ENCODE assay signal across 15 cellular contexts in the genomic region with DNA sequence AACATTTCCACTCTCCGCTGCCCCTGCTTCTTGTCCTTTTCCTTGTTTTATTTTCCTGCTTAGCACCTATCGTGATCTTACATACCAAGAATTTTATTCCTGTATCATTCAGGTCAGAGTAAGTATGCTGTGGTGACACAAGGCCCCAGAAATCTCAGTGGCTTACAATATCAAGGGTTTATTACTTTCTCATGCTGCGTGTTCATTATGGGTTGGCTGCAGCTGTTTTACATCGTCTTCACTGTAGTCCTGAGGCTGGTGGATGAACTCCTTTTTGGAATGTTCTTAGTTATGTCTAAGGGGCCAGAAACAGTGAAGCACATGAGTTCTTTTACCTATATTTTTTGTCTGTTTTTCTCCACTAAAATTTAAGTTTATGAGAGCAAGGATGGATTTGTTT. TPM values are rescaled to one million over a fixed set of nuclear protein-coding genes. Genes with fewer than 3 reads are reported as not detected.
DNase-seq lines count a peak whose midpoint lies in the region; ATAC-seq, FAIRE-seq and TF ChIP-seq lines count a peak whose summit lies in the region.
"Had no signal": no experiment of that assay in that cellular context is flagged by ENCODE, and none has a peak within 500 bp of the region (broad histone marks: within the 10 kb centered on the region; RNA-seq: fewer than 3 reads in every experiment).

No MANE protein-coding gene starts in this region.

- no peaks in the 10 kb centered on the region for H3K9me3 ChIP-seq in K562 (replicated peaks; ENCODE audit: control insufficient read depth, insufficient read depth, low read depth, low read length)
- no peaks in the 10 kb centered on the region for H3K9me3 ChIP-seq in esophagus squamous epithelium
- no peaks in the 10 kb centered on the region for H3K9me3 ChIP-seq in Peyer's patch
- H3K9me3 ChIP-seq in Caco-2 = no peaks in the 10 kb centered on the region
- H3K9me3 ChIP-seq: BE2C had no signal

- peak overlapping the region; percentile 20; the same call in 1 of the 2 replicates for H3K27ac Mint-ChIP-seq in HFFc6
- H3K27ac Mint-ChIP-seq in Caco-2 (ENCODE audit: unreplicated experiment) = no peak overlapping the region
- H3K27ac Mint-ChIP-seq: CD8-positive, alpha-beta memory T cell had no signal

- H3K27me3 Mint-ChIP-seq in HFFc6 (ENCODE audit: insufficient read depth) = no peaks in the 10 kb centered on the region; the same call in 1 of the 2 replicates
- no peaks in the 10 kb centered on the region for H3K27me3 Mint-ChIP-seq in Caco-2 (ENCODE audit: insufficient read depth, unreplicated experiment)

- H2AFZ ChIP-seq in K562 (ENCODE audit: low read depth, low read length) = no peak overlapping the region

- H3K79me2 ChIP-seq in K562 (ENCODE audit: control insufficient read depth, insufficient read depth, low read length) = no peaks in the 10 kb centered on the region

- TF ChIP-seq CTCF in HFFc6 (IDR thresholded peaks at IDR 0.05) (no peak), K562 (IDR thresholded peaks at IDR 0.05 in 2 of 3, conservative IDR thresholded peaks at IDR 0.05 in 1 of 3; ENCODE audit: insufficient read depth in 2 of 3, low read depth in 1 of 3, low read length in 3 of 3) (no peak), esophagus squamous epithelium (IDR thresholded peaks at IDR 0.05) (no peak), Peyer's patch (IDR thresholded peaks at IDR 0.05) (no peak), Caco-2 (IDR thresholded peaks at IDR 0.05; ENCODE audit: insufficient read depth in 1 of 2, low read depth in 1 of 2, low read length in 1 of 2, severe bottlenecking in 1 of 2, unreplicated experiment in 1 of 2) (no peak)

- H3K27me3 ChIP-seq in K562 (ENCODE audit: control insufficient read depth in 2 of 2, insufficient read depth in 2 of 2, low read length in 2 of 2) (no peaks in the 10 kb centered on the region), esophagus squamous epithelium (no peaks in the 10 kb centered on the region), Peyer's patch (no peaks in the 10 kb centered on the region), Caco-2 (replicated peaks; ENCODE audit: control insufficient read depth, insufficient read depth, low read length) (no peaks in the 10 kb centered on the region)
- H3K27me3 ChIP-seq: BE2C had no signal

- no peak overlapping the region for H3K27ac ChIP-seq in K562 (ENCODE audit: extremely low read depth, low read depth, low read length)
- H3K27ac ChIP-seq in esophagus squamous epithelium = no peak overlapping the region
- H3K27ac ChIP-seq in Peyer's patch = no peak overlapping the region

- no peak overlapping the region for H3K9ac ChIP-seq in K562 (ENCODE audit: insufficient read depth in 1 of 2, low read depth in 2 of 2, low read length in 2 of 2)

- H3K9me3 Mint-ChIP-seq in HFFc6 = no peaks in the 10 kb centered on the region
- H3K9me3 Mint-ChIP-seq in Caco-2 (ENCODE audit: unreplicated experiment) = no peaks in the 10 kb centered on the region
- H3K9me3 Mint-ChIP-seq: CD8-positive, alpha-beta memory T cell had no signal

- no peak overlapping the region for H3K4me2 ChIP-seq in K562 (ENCODE audit: insufficient read depth, low read length)

- in situ Hi-C loops in K562 (cut with MboI) = no loop called here

- intact Hi-C loops in K562 (cut with micrococcal nuclease) (no loop called here), esophagus squamous epithelium (cut with DNase I) (no loop called here), Caco-2 (cut with micrococcal nuclease; ENCODE audit: unreplicated experiment) (no loop called here)

- POLR2A ChIA-PET in K562 (lab: Yijun Ruan, JAX) (interaction anchor here (0.7 kb wide), 1 partner anchor 52 kb away, joined by 3 read pairs; a partner anchor contains a TSS), Caco-2 (lab: Charles Lee) (no interaction called here)

- CTCF ChIA-PET in K562 (lab: Yijun Ruan, JAX; ENCODE audit: low intra/inter-chr PET ratio) = no interaction called here
- CTCF ChIA-PET in Caco-2 (lab: Charles Lee) = no interaction called here

- H3K4me1 Mint-ChIP-seq in HFFc6 (ENCODE audit: low read depth) (peaks cover 15% of the 10 kb centered on the region; the same call in 1 of the 2 replicates), Caco-2 (ENCODE audit: low read depth, unreplicated experiment) (no peaks in the 10 kb centered on the region)
- H3K4me1 Mint-ChIP-seq: CD8-positive, alpha-beta memory T cell had no signal

- no peaks in the 10 kb centered on the region for H4K20me1 ChIP-seq in K562 (replicated peaks; ENCODE audit: control insufficient read depth, insufficient read depth, low read length)

- TF ChIP-seq RAD21 in K562 (CRISPR knock-in tag; conservative IDR thresholded peaks at IDR 0.05 in 1 of 2, IDR thresholded peaks at IDR 0.05 in 1 of 2) = no peak

- DNase-seq in HFFc6 = peak; percentile 13
- no peak for DNase-seq in K562 (ENCODE audit: extremely low read depth in 1 of 4, low spot score in 3 of 4)
- peak; percentile 53 for DNase-seq in myocyte (ENCODE audit: low read depth)
- DNase-seq in esophagus squamous epithelium (lab: John Stamatoyannopoulos, UW) = no peak
- DNase-seq in Peyer's patch = no peak
- no peak for DNase-seq in Caco-2
- DNase-seq: BE2C; Calu3; CD8-positive, alpha-beta memory T cell; DMS 273 treated with DMSO at 0.1 percent for 48 hours; HCEC 1CT had no signal

- ATAC-seq in K562 (no peak), HG03469 (IDR thresholded peaks at IDR 0.05; ENCODE audit: unreplicated experiment) (no peak)
- ATAC-seq: GM12878 had no signal

- no peaks in the 10 kb centered on the region for H3K9me1 ChIP-seq in K562 (ENCODE audit: control insufficient read depth, insufficient read depth, low read length)

- H3K4me3 Mint-ChIP-seq in HFFc6 (no peak overlapping the region), Caco-2 (ENCODE audit: unreplicated experiment) (no peak overlapping the region)
- H3K4me3 Mint-ChIP-seq: CD8-positive, alpha-beta memory T cell had no signal

- H3K36me3 Mint-ChIP-seq in HFFc6 (ENCODE audit: low read depth) (peaks cover 10% of the 10 kb centered on the region; the same call in 1 of the 2 replicates), Caco-2 (ENCODE audit: insufficient read depth, unreplicated experiment) (no peaks in the 10 kb centered on the region)

- TF ChIP-seq POLR2A in K562 (conservative IDR thresholded peaks at IDR 0.05) = no peak
- no peak for TF ChIP-seq POLR2A in esophagus squamous epithelium (IDR thresholded peaks at IDR 0.05)
- TF ChIP-seq POLR2A in Peyer's patch (IDR thresholded peaks at IDR 0.05) = no peak

- no peak for TF ChIP-seq EP300 in K562 (IDR thresholded peaks at IDR 0.05; ENCODE audit: low read length)

- no peaks in the 10 kb centered on the region for H3K4me1 ChIP-seq in K562 (replicated peaks in 1 of 2; ENCODE audit: control insufficient read depth in 2 of 2, insufficient read depth in 2 of 2, low read length in 2 of 2)
- H3K4me1 ChIP-seq in esophagus squamous epithelium = no peaks in the 10 kb centered on the region
- no peaks in the 10 kb centered on the region for H3K4me1 ChIP-seq in Peyer's patch
- H3K4me1 ChIP-seq in Caco-2 = no peaks in the 10 kb centered on the region
- H3K4me1 ChIP-seq: BE2C had no signal

- 98% methylated on average over 4 of the region's 4 CpGs for WGBS in K562 (ENCODE audit: insufficient coverage, low coverage, missing lambda C conversion rate)
- 88 to 91% methylated on average over 4 of the region's 4 CpGs for WGBS in esophagus squamous epithelium, 2 donors

- H3K4me3 ChIP-seq in K562 (no peak overlapping the region), esophagus squamous epithelium (no peak overlapping the region), Peyer's patch (no peak overlapping the region), Caco-2 (ENCODE audit: low read depth, low read length) (no peak overlapping the region)
- H3K4me3 ChIP-seq: GM12878 had no signal

- peak; percentile 11 for FAIRE-seq in K562 (lab: Jason Lieb, UNC)
- FAIRE-seq: A204.1, GM12878, GM18507 had no signal

- BruUV-seq in K562 (replicated peaks; lab: Mats Ljungman, UMichigan) = no TSS peak
- no TSS peak for BruUV-seq in Caco-2 (replicated peaks; lab: Mats Ljungman, UMichigan)

- H3K36me3 ChIP-seq in K562 (ENCODE audit: control insufficient read depth, insufficient read depth, low read length) = peaks cover 5% of the 10 kb centered on the region; the same call in 1 of the 3 replicates
- H3K36me3 ChIP-seq in esophagus squamous epithelium = peaks cover 0 to 50% (median 0%) of the 10 kb centered on the region in 3 donors
- H3K36me3 ChIP-seq in Peyer's patch = peaks cover 0 to 18% (median 0%) of the 10 kb centered on the region in 3 donors
- no peaks in the 10 kb centered on the region for H3K36me3 ChIP-seq in Caco-2 (ENCODE audit: control insufficient read depth, insufficient read depth, low read length)
- H3K36me3 ChIP-seq: BE2C had no signal

TF ChIP-seq in K562, 482 proteins besides CTCF, POLR2A, EP300 and RAD21 (continues in another document):
- TF ChIP-seq CC2D1A (IDR thresholded peaks at IDR 0.05) (no peak), ZNF589 (CRISPR knock-in tag; IDR thresholded peaks at IDR 0.05; ENCODE audit: low read depth) (no peak)

RNA-seq across cellular contexts. Expression of a gene that starts 51.2 kb away (rescaled TPM):
- 10 to 100 TPM; 16.6 to 24.8 (median 19.2) TPM for total RNA-seq in HFFc6 (2021; fragmentation: NEBNext Ultra II Directional; extraction: Animal tissue kit (Norgen Biotek cat#: 25700))
- 11.0 and 47.8 TPM in 2 replicates for total RNA-seq in K562 (2011; cell fraction: chromatin; rRNA removed; ENCODE audit: low replicate concordance)
- 3.8 and 7.4 TPM in 2 replicates for total RNA-seq in K562 (2011; cell fraction: nucleolus; rRNA removed)
- 12.0 and 16.2 TPM in 2 replicates for total RNA-seq in K562 (2011; cell fraction: nucleoplasm; rRNA removed)
- total RNA-seq in K562 (2014; rRNA removed) = 3.9 and 6.5 TPM in 2 replicates
- total RNA-seq in K562 (2014; rRNA removed; fragmentation: Illumina TruSeq; extraction: Trizol) = 9.1 and 11.0 TPM in 2 replicates
- 6.9 and 8.3 TPM in 2 replicates for total RNA-seq in K562 (2015; rRNA removed; fragmentation: Illumina TruSeq; extraction: Trizol)
- total RNA-seq in K562 (2021) = 12.2 and 12.4 TPM in 2 replicates
- polyA plus RNA-seq in K562 (2011; rRNA removed) = 12.2 and 13.4 TPM in 2 replicates
- polyA plus RNA-seq in K562 (2011; cell fraction: cytosol; rRNA removed) = 6.9 and 8.6 TPM in 2 replicates
- 30.3 and 31.1 TPM in 2 replicates for polyA plus RNA-seq in K562 (2011; cell fraction: nucleus; rRNA removed)
- polyA plus RNA-seq in K562 (2012) = 5.6 and 6.0 TPM in 2 replicates
- 6.5 and 9.6 TPM in 2 replicates for polyA plus RNA-seq in K562 (2014; fragmentation: Illumina TruSeq; extraction: Trizol)
- polyA plus RNA-seq in K562 (2014; fragmentation: Nextera tagmentation; extraction: Ambion mirVana) = 1 to 10 TPM; 4.4 to 5.1 TPM
- 5.4 and 5.5 TPM in 2 replicates for polyA plus RNA-seq in K562 (2014; rRNA removed)
- polyA minus RNA-seq in K562 (2011; rRNA and poly(A)+ RNA removed) = 19.8 and 25.5 TPM in 2 replicates
- polyA minus RNA-seq in K562 (2011; cell fraction: cytosol; rRNA and poly(A)+ RNA removed) = 11.5 and 15.2 TPM in 2 replicates
- 12.1 and 17.8 TPM in 2 replicates for polyA minus RNA-seq in K562 (2011; cell fraction: nucleus; rRNA and poly(A)+ RNA removed)
- 12.5 and 14.7 TPM in 2 replicates for total RNA-seq in myocyte
- polyA plus RNA-seq in myocyte (2012) = 7.0 TPM
- total RNA-seq in esophagus squamous epithelium = 10 to 100 TPM; 30.2 to 41.8 (median 36.6) TPM
- total RNA-seq in Peyer's patch = 10 to 100 TPM; 20.2 to 38.0 (median 28.3) TPM
- 20.6 and 22.9 TPM in 2 replicates for total RNA-seq in Caco-2 (2022)

Comparison
In these comparisons a context has a peak if more than half of its experiments do, and no peak if none do; other contexts are left out.
1. DNase-seq: peak in HFFc6 (single experiment) and myocyte (single experiment); none in K562 (0 of 4), esophagus squamous epithelium (single experiment), Peyer's patch (0 of 3) and Caco-2 (0 of 2).